ENCODE assay signal across 8 cellular contexts in genomic region chr17:1516403-1517161, GRCh38. TPM values are rescaled to one million over a fixed set of nuclear protein-coding genes. Genes with fewer than 3 reads are reported as not detected.
DNase-seq lines count a peak whose midpoint lies in the region; ATAC-seq lines count a peak whose summit lies in the region.

Gene INPP5K (minus strand): TSS chr17:1516612. CDS start chr17:1516499, 113 bp downstream.

- POLR2A ChIA-PET in activated CD4-positive, alpha-beta T cell treated with anti-CD3 and anti-CD28 coated beads, Interleukin-2, amount 10 ng/mL, durations not matched to agents 7 days and 5 days (lab: Charles Lee), result interaction anchor here (0.7 to 0.9 kb wide), 3 partner anchors 29 to 152 kb away, joined by 3 to 7 read pairs (median 5); partner anchors contain the start of gene SCARF1

- peak; percentile 93 for ATAC-seq in GM19324 (IDR thresholded peaks at IDR 0.05; ENCODE audit: low FRiP score, unreplicated experiment)
- ATAC-seq in HG03469 (IDR thresholded peaks at IDR 0.05; ENCODE audit: unreplicated experiment), result peak; percentile 66

- peaks cover 22% of the 10 kb centered on the region for H3K36me3 Mint-ChIP-seq in activated CD4-positive, alpha-beta T cell treated with anti-CD3 and anti-CD28 coated beads, Interleukin-2, amount 10 ng/mL, durations not matched to agents 7 days and 5 days (ENCODE audit: low read depth)

- no peaks in the 10 kb centered on the region for H3K9me3 Mint-ChIP-seq in activated CD4-positive, alpha-beta T cell treated with anti-CD3 and anti-CD28 coated beads, Interleukin-2, amount 10 ng/mL, durations not matched to agents 7 days and 5 days

- peaks cover 30% of the 10 kb centered on the region for H3K4me1 Mint-ChIP-seq in activated CD4-positive, alpha-beta T cell treated with anti-CD3 and anti-CD28 coated beads, Interleukin-2, amount 10 ng/mL, durations not matched to agents 7 days and 5 days

- CTCF ChIA-PET in activated CD4-positive, alpha-beta T cell treated with anti-CD3 and anti-CD28 coated beads, Interleukin-2, amount 10 ng/mL, durations not matched to agents 7 days and 5 days (lab: Charles Lee), result interaction anchor here (0.6 to 2.8 kb wide), 19 partner anchors 13 to 210 kb away, joined by 3 to 23 read pairs (median 5); partner anchors contain the start of genes MYO1C and RILP

- no peaks in the 10 kb centered on the region for H3K27me3 Mint-ChIP-seq in activated CD4-positive, alpha-beta T cell treated with anti-CD3 and anti-CD28 coated beads, Interleukin-2, amount 10 ng/mL, durations not matched to agents 7 days and 5 days

- H3K27ac Mint-ChIP-seq in activated CD4-positive, alpha-beta T cell treated with anti-CD3 and anti-CD28 coated beads, Interleukin-2, amount 10 ng/mL, durations not matched to agents 7 days and 5 days, result peak within 1 kb of the TSS; percentile 95

- H3K4me3 Mint-ChIP-seq in activated CD4-positive, alpha-beta T cell treated with anti-CD3 and anti-CD28 coated beads, Interleukin-2, amount 10 ng/mL, durations not matched to agents 7 days and 5 days, result peak within 1 kb of the TSS; percentile 90

- peak; percentile 56 to 98 (median 96) for DNase-seq in C1 segment of cervical spinal cord (lab: John Stamatoyannopoulos, UW)
- peak; percentile 86 for DNase-seq in NCI-H526 treated with DMSO at 0.1 percent for 48 hours (lab: John Stamatoyannopoulos, UW)
- DNase-seq in activated CD4-positive, alpha-beta T cell treated with anti-CD3 and anti-CD28 coated beads, Interleukin-2, amount 10 ng/mL, durations not matched to agents 7 days and 5 days, result peak; percentile 98
- peak; percentile 95 for DNase-seq in cortex of kidney (lab: John Stamatoyannopoulos, UW)
- DNase-seq in left kidney (ENCODE audit: low read depth, low spot score), result peak; percentile 99
- DNase-seq in stimulated activated CD4-positive, alpha-beta T cell treated with anti-CD3 and anti-CD28 coated beads, Interleukin-2, amount 100 ng/mL, for 24 hours, result peak; percentile 97 to 98

RNA-seq across cellular contexts. Expression of gene INPP5K, which starts in this region (rescaled TPM):
- total RNA-seq in activated CD4-positive, alpha-beta T cell treated with anti-CD3 and anti-CD28 coated beads, Interleukin-2, amount 10 ng/mL, durations not matched to agents 7 days and 5 days, result 10 to 100 TPM; 50.3 to 56.9 TPM

Comparison
In these comparisons a context has a peak if more than half of its experiments do, and no peak if none do; other contexts are left out.
1. Peak in every context shown above with its lines: DNase-seq and ATAC-seq.